Comparison of ENCODE assay signal across 21 cellular contexts in genomic region chr15:35320158-35320780, GRCh38.
"Had no signal": no experiment of that assay in that cellular context is flagged by ENCODE, and none has a peak within 500 bp of the region (broad histone marks: within the 10 kb centered on the region; RNA-seq: fewer than 3 reads in every experiment).

No MANE protein-coding gene starts in this region.

- ATAC-seq: left lobe of liver; natural killer cell treated with Interleukin-12 subunit alpha and Interleukin-12 subunit beta and Interleukin-15 and Interleukin-18, amount 100 ng/mL, for 72 hours; psoas muscle; sciatic nerve; stimulated activated naive B cell treated with anti-CD40 and anti-IgM and Interleukin-4, amounts not matched to agents 10 μg/mL and 1 μg/mL and 100 μg/mL, for 72 hours; stimulated activated naive CD8-positive, alpha-beta T cell treated with anti-CD3 and anti-CD28 coated beads, Interleukin-15, amount 100 ng/mL, for 72 hours; upper lobe of right lung had no signal

- H3K4me1 ChIP-seq: parathyroid adenoma, psoas muscle, testis, tibial nerve, upper lobe of right lung, vagina had no signal

- H3K4me3 ChIP-seq: colonic mucosa, esophagus squamous epithelium, hepatocyte, psoas muscle, testis, tibial nerve, upper lobe of right lung, vagina had no signal

- H3K9me3 ChIP-seq: colonic mucosa, esophagus squamous epithelium, psoas muscle, testis, tibial nerve, upper lobe of right lung, vagina had no signal

- H3K27me3 ChIP-seq: colonic mucosa, esophagus squamous epithelium, foreskin keratinocyte, hepatocyte, testis, tibial nerve, upper lobe of right lung, vagina had no signal

- H3K27ac ChIP-seq: colonic mucosa, esophagus squamous epithelium, foreskin keratinocyte, hepatocyte, parathyroid adenoma, psoas muscle, testis, tibial nerve, upper lobe of right lung, vagina had no signal

- H2AFZ ChIP-seq: hepatocyte, parathyroid adenoma had no signal

- H3K9ac ChIP-seq: parathyroid adenoma had no signal

- H3K4me2 ChIP-seq: hepatocyte had no signal

- H3K79me2 ChIP-seq: hepatocyte, parathyroid adenoma had no signal

- DNase-seq: colonic mucosa; dermis blood vessel endothelial cell; esophagus squamous epithelium; head of caudate nucleus; occipital lobe; psoas muscle; retina; stimulated activated CD4-positive, alpha-beta T cell treated with anti-CD3 and anti-CD28 coated beads, Interleukin-2, amount 100 ng/mL, for 24 hours; stimulated activated CD4-positive, alpha-beta T cell treated with anti-CD3 and anti-CD28 coated beads, Interleukin-4, amount 100 ng/mL, for 4 hours; stimulated activated naive B cell treated with anti-CD40 and anti-IgM and Interleukin-4, amounts not matched to agents 10 μg/mL and 1 μg/mL and 100 μg/mL, for 72 hours; stimulated activated naive CD8-positive, alpha-beta T cell treated with anti-CD3 and anti-CD28 coated beads, Interleukin-15, amount 100 ng/mL, for 72 hours; testis; upper lobe of right lung had no signal

- H3K36me3 ChIP-seq: colonic mucosa, esophagus squamous epithelium, tibial nerve, upper lobe of right lung, vagina had no signal
